1 cellular context compared by ENCODE assay signal in genomic region chr12:55019784-55020183, GRCh38.
TF ChIP-seq lines count a peak whose summit lies in the region.

Gene NEUROD4 (plus strand): TSS chr12:55019974. CDS start chr12:55026440, 6,466 bp downstream.

TF ChIP-seq in GM12878, 131 proteins besides CTCF, POLR2A, EP300 and RAD21 (continued from another document):
- 0 out of 2 replicates have a peak, but pooled peaks have one; percentile 68 for TF ChIP-seq RCOR1 (conservative IDR thresholded peaks at IDR 0.05; ENCODE audit: low read depth, low read length)
- peak; percentile 96 for TF ChIP-seq REST (IDR thresholded peaks at IDR 0.05; ENCODE audit: low read depth, low read length)
- TF ChIP-seq SIN3A (IDR thresholded peaks at IDR 0.05; ENCODE audit: low read depth, low read length): peak; percentile 61; the same call in 1 of the 2 replicates
- 0 out of 2 replicates have a peak, but pooled peaks have one; percentile 32 for TF ChIP-seq MXI1 (IDR thresholded peaks at IDR 0.05; ENCODE audit: low read depth, low read length)
- TF ChIP-seq MTA2 (IDR thresholded peaks at IDR 0.05; ENCODE audit: low read depth): no peak
- TF ChIP-seq KAT2A (conservative IDR thresholded peaks at IDR 0.05; ENCODE audit: control insufficient read depth, low read depth, low read length): no peak
- TF ChIP-seq ZBTB40 (IDR thresholded peaks at IDR 0.05; ENCODE audit: borderline replicate concordance): peak; percentile 44; the same call in 1 of the 2 replicates
- peak; percentile 56 for TF ChIP-seq PKNOX1 (IDR thresholded peaks at IDR 0.05)
- TF ChIP-seq MEF2B (IDR thresholded peaks at IDR 0.05; ENCODE audit: partially characterized antibody, poor library complexity, severe bottlenecking): no peak
- no peak for TF ChIP-seq ATF7 (IDR thresholded peaks at IDR 0.05; ENCODE audit: low read depth)
